Comparison of ENCODE assay signal across 29 cellular contexts in genomic region chr12:67690656-67691055, GRCh38.
"Had no signal": no experiment of that assay in that cellular context is flagged by ENCODE, and none has a peak within 500 bp of the region (broad histone marks: within the 10 kb centered on the region; RNA-seq: fewer than 3 reads in every experiment).

No MANE protein-coding gene starts in this region.

- H3K27me3 ChIP-seq: adrenal gland, brain microvascular endothelial cell had no signal

- H3K27ac ChIP-seq: adrenal gland, brain microvascular endothelial cell, PC-9, RWPE1 had no signal

- ATAC-seq: activated CD8-positive, alpha-beta T cell treated with anti-CD3 and anti-CD28 coated beads, Interleukin-2, amount 10 ng/mL, durations not matched to agents 7 days and 5 days; activated naive CD4-positive, alpha-beta T cell treated with anti-CD3 and anti-CD28 coated beads, Interleukin-2, amount 50 U/mL, for 72 hours; K562; Right ventricle myocardium inferior had no signal

- DNase-seq: activated CD4-positive, alpha-beta T cell treated with anti-CD3 and anti-CD28 coated beads, Interleukin-2, amount 10 ng/mL, durations not matched to agents 24 days and 14 days; activated CD4-positive, alpha-beta T cell treated with anti-CD3 and anti-CD28 coated beads, Interleukin-2, amount 50 U/mL, for 4 hours; activated CD8-positive, alpha-beta T cell treated with anti-CD3 and anti-CD28 coated beads, Interleukin-2, amount 10 ng/mL, durations not matched to agents 7 days and 5 days; activated gamma-delta T cell treated with Interleukin-2 at 50 U/mL for 16 hours; activated naive CD4-positive, alpha-beta T cell treated with anti-CD3 and anti-CD28 coated beads for 36 hours; activated T-cell treated with anti-CD3 and anti-CD28 coated beads, Interleukin-2, amount 50 U/mL, for 24 hours; adrenal gland; aorta; brain microvascular endothelial cell; NCI-H1092 treated with DMSO at 0.1 percent for 48 hours; NCI-H1417; NCI-H146; NCI-H187; NCI-H2029 treated with DMSO at 0.1 percent for 48 hours; NCI-H2171 treated with DMSO at 0.1 percent for 48 hours; NCI-H2227 treated with DMSO at 0.1 percent for 48 hours; NCI-H446 treated with DMSO at 0.1 percent for 48 hours; NCI-H524; NCI-H69; NK-92 treated with Interleukin-12 subunit alpha and Interleukin-12 subunit beta, amount 100 ng/mL, for 24 hours; PC-9; SIG-M5; T1000 had no signal

- H3K4me1 ChIP-seq: adrenal gland had no signal

- H3K27me3 Mint-ChIP-seq: activated T-cell treated with anti-CD3 and anti-CD28 coated beads, Interleukin-2, amount 50 U/mL, for 24 hours; central memory CD8-positive, alpha-beta T cell had no signal

- H3K4me3 ChIP-seq: adrenal gland, K562, PC-9 had no signal

- H3K27ac Mint-ChIP-seq: activated CD4-positive, alpha-beta T cell treated with anti-CD3 and anti-CD28 coated beads, Interleukin-2, amount 10 ng/mL, durations not matched to agents 24 days and 14 days; activated CD8-positive, alpha-beta T cell treated with anti-CD3 and anti-CD28 coated beads, Interleukin-2, amount 10 ng/mL, durations not matched to agents 7 days and 5 days; activated naive CD4-positive, alpha-beta T cell treated with anti-CD3 and anti-CD28 coated beads for 36 hours; activated naive CD4-positive, alpha-beta T cell treated with anti-CD3 and anti-CD28 coated beads, Interleukin-2, amount 50 U/mL, for 72 hours; activated T-cell treated with anti-CD3 and anti-CD28 coated beads, Interleukin-2, amount 50 U/mL, for 24 hours had no signal

- H3K4me3 Mint-ChIP-seq: activated CD4-positive, alpha-beta T cell treated with anti-CD3 and anti-CD28 coated beads, Interleukin-2, amount 10 ng/mL, durations not matched to agents 24 days and 14 days; activated CD8-positive, alpha-beta T cell treated with anti-CD3 and anti-CD28 coated beads, Interleukin-2, amount 10 ng/mL, durations not matched to agents 7 days and 5 days; activated naive CD4-positive, alpha-beta T cell treated with anti-CD3 and anti-CD28 coated beads for 36 hours; activated T-cell treated with anti-CD3 and anti-CD28 coated beads, Interleukin-2, amount 50 U/mL, for 24 hours; activated T-helper 1 cell treated with anti-CD3 and anti-CD28 coated beads, Interleukin-12 subunit alpha, Interleukin-12 subunit beta, Interleukin-2, Interleukin-4 antibody, amounts not matched to agents 30 ng/mL and 10 ng/mL and 1 ng/mL, durations not matched to agents 14 hours and 24 hours and 36 hours; central memory CD8-positive, alpha-beta T cell had no signal
